ENCODE assay signal across 8 cellular contexts in the genomic region with DNA sequence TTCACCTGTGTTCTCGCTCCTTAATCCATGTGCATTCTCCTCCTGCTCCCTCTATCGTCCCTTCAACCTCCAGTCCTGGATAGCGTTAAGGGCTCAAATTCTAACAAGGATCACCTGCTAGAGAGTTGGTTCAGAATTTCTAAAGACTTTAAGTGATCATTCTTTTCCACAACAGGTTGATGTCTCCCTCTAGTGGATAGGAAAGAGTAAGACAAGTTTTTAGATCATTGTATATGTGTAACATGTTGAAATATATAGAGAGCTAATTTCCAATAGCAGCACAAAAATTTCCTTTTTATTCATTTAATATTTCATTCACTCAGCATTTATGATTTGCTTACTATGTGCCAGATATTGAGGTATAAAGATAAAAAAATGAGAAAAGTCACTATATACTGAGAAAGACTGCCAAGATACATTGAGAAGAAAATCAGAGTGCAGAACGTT. TPM values are rescaled to one million over a fixed set of nuclear protein-coding genes. Genes with fewer than 3 reads are reported as not detected.
DNase-seq lines count a peak whose midpoint lies in the region; ATAC-seq and TF ChIP-seq lines count a peak whose summit lies in the region.

No MANE protein-coding gene starts in this region.

- no peaks in the 10 kb centered on the region for H3K36me3 Mint-ChIP-seq in naive thymus-derived CD8-positive, alpha-beta T cell

- no peak for DNase-seq in Right ventricle myocardium superior
- DNase-seq in Right ventricle myocardium inferior (ENCODE audit: missing footprints) = no peak
- peak; percentile 58 for DNase-seq in NB4 (ENCODE audit: low read depth)
- peak; percentile 84 for DNase-seq in SK-MEL-5 (ENCODE audit: low read depth, low spot score)
- DNase-seq in erythroblast (lab: John Stamatoyannopoulos, UW) = peak; percentile 53 to 67
- peak in 3 of 10 donors; percentile 51 to 61 (median 60) for DNase-seq in naive thymus-derived CD8-positive, alpha-beta T cell

- no peaks in the 10 kb centered on the region for H3K9me3 Mint-ChIP-seq in naive thymus-derived CD8-positive, alpha-beta T cell

- peak; percentile 65 for ATAC-seq in Right ventricle myocardium superior (ENCODE audit: poor library complexity)
- no peak for ATAC-seq in Right ventricle myocardium inferior
- ATAC-seq in naive thymus-derived CD8-positive, alpha-beta T cell = peak; percentile 58 to 69
- no peak for ATAC-seq in HG02870 (IDR thresholded peaks at IDR 0.05; ENCODE audit: unreplicated experiment)
- no peak for ATAC-seq in GM19467 (IDR thresholded peaks at IDR 0.05; ENCODE audit: unreplicated experiment)

- in situ Hi-C loops in SK-MEL-5 (cut with HindIII; ENCODE audit: low pct_unique_long_range_greater_than_20kb, low sequenced_read_pairs) = no loop called here

- H3K4me3 Mint-ChIP-seq in naive thymus-derived CD8-positive, alpha-beta T cell = no peak overlapping the region

- peaks cover 0 to 3% (median under 1%) of the 10 kb centered on the region in 4 donors for H3K4me1 Mint-ChIP-seq in naive thymus-derived CD8-positive, alpha-beta T cell

- H3K27me3 Mint-ChIP-seq in naive thymus-derived CD8-positive, alpha-beta T cell = peaks cover 0 to 8% (median 1%) of the 10 kb centered on the region in 5 donors

- peak; percentile 45 for TF ChIP-seq CTCF in NB4 (IDR thresholded peaks at IDR 0.05; ENCODE audit: low read depth, low read length)

- no peak for TF ChIP-seq POLR2A in NB4 (IDR thresholded peaks at IDR 0.05; ENCODE audit: extremely low read depth, insufficient read length)
- TF ChIP-seq POLR2A in erythroblast (IDR thresholded peaks at IDR 0.05; ENCODE audit: low read length) = no peak

- POLR2A ChIA-PET in naive thymus-derived CD8-positive, alpha-beta T cell (lab: Charles Lee) = interaction anchor here (0.5 to 1.3 kb wide), 2 partner anchors 8 to 35 kb away, joined by 3 read pairs; no protein-coding TSS in a partner anchor

- no peak overlapping the region for H3K27ac Mint-ChIP-seq in naive thymus-derived CD8-positive, alpha-beta T cell

- intact Hi-C loops in Right ventricle myocardium superior (cut with DNase I) (loop anchor here (10.0 kb wide), 1 partner anchor 169 kb away; no protein-coding TSS in a partner anchor), Right ventricle myocardium inferior (cut with DNase I) (loop anchor here (2.0 to 10.0 kb wide), 2 partner anchors 259 to 505 kb away; no protein-coding TSS in a partner anchor)

- H3K4me3 ChIP-seq in NB4 (ENCODE audit: low read depth, low read length) = no peak overlapping the region

RNA-seq across cellular contexts. Expression of gene ESR2, which starts 9.3 kb away (rescaled TPM):
- total RNA-seq in Right ventricle myocardium superior (0.86 TPM), Right ventricle myocardium inferior (0.78 TPM)
- 0.03 and 0.11 TPM in 2 replicates for total RNA-seq in SK-MEL-5 (2014; rRNA removed; shearing (Covaris generic))
- polyA plus RNA-seq in SK-MEL-5 (2015; cell fraction: cytosol; rRNA removed) = 0.05 TPM in 1 of 2 replicates, not detected in the other
- 0.36 TPM in 1 of 2 replicates, not detected in the other for polyA plus RNA-seq in SK-MEL-5 (2015; cell fraction: nucleus; rRNA removed)
- under 1 TPM; 0.29 to 0.41 TPM for total RNA-seq in naive thymus-derived CD8-positive, alpha-beta T cell
- polyA plus RNA-seq in naive thymus-derived CD8-positive, alpha-beta T cell = under 1 TPM in 1 of 3 donors, not detected in 2; 0.16 TPM

Comparison
In these comparisons a context has a peak if more than half of its experiments do, and no peak if none do; other contexts are left out.
1. ATAC-seq: peak in Right ventricle myocardium superior (single experiment) and naive thymus-derived CD8-positive, alpha-beta T cell (2 of 2); none in Right ventricle myocardium inferior (single experiment), HG02870 (single experiment) and GM19467 (single experiment).
2. DNase-seq: peak in NB4 (single experiment), SK-MEL-5 (single experiment) and erythroblast (2 of 2); none in Right ventricle myocardium superior (single experiment) and Right ventricle myocardium inferior (single experiment).